In genomic region chr2:158228943-158229508, GRCh38 we compare ENCODE assay signal across 20 cellular contexts.
"Had no signal": no experiment of that assay in that cellular context is flagged by ENCODE, and none has a peak within 500 bp of the region (broad histone marks: within the 10 kb centered on the region; RNA-seq: fewer than 3 reads in every experiment).

No MANE protein-coding gene starts in this region.

- H3K27me3 Mint-ChIP-seq: central memory CD8-positive, alpha-beta T cell; type B pancreatic cell had no signal

- ATAC-seq: activated T-cell treated with anti-CD3 and anti-CD28 coated beads, Interleukin-2, amount 50 U/mL, for 72 hours; left lobe of liver; sciatic nerve; stimulated activated effector memory CD8-positive, alpha-beta T cell treated with anti-CD3 and anti-CD28 coated beads, Interleukin-12 subunit alpha, Interleukin-12 subunit beta, amount 100 ng/mL, for 72 hours had no signal

- FAIRE-seq: endometrium, frontal cortex, keratinocyte had no signal

- H3K4me3 ChIP-seq: colonic mucosa, lung, stomach had no signal

- H3K27me3 ChIP-seq: colonic mucosa, stomach had no signal

- DNase-seq: activated CD4-positive, alpha-beta T cell treated with anti-CD3 and anti-CD28 coated beads, Interleukin-2, amount 50 U/mL, for 4 hours; activated effector memory CD4-positive, alpha-beta T cell treated with anti-CD3 and anti-CD28 coated beads, Interleukin-2, amount 50 U/mL, for 16 hours; activated naive CD4-positive, alpha-beta T cell treated with anti-CD3 and anti-CD28 coated beads, Interleukin-2, amount 50 U/mL, for 16 hours; activated T-cell treated with anti-CD3 and anti-CD28 coated beads, Interleukin-2, amount 50 U/mL, for 72 hours; aorta; colonic mucosa; nucleus accumbens; stimulated activated CD4-positive, alpha-beta T cell treated with anti-CD3 and anti-CD28 coated beads, Interleukin-4, amount 100 ng/mL, for 24 hours; stomach had no signal

- H3K36me3 ChIP-seq: colonic mucosa, stomach had no signal

- H3K36me3 Mint-ChIP-seq: mesothelial cell of epicardium; stimulated activated effector memory CD8-positive, alpha-beta T cell treated with anti-CD3 and anti-CD28 coated beads, Interleukin-12 subunit alpha, Interleukin-12 subunit beta, amount 100 ng/mL, for 72 hours; type B pancreatic cell had no signal

- H3K4me1 Mint-ChIP-seq: central memory CD8-positive, alpha-beta T cell; nephron; stimulated activated effector memory CD8-positive, alpha-beta T cell treated with anti-CD3 and anti-CD28 coated beads, Interleukin-12 subunit alpha, Interleukin-12 subunit beta, amount 100 ng/mL, for 72 hours had no signal

- H3K27ac ChIP-seq: colonic mucosa, stomach had no signal

- H3K4me3 Mint-ChIP-seq: activated T-cell treated with anti-CD3 and anti-CD28 coated beads, Interleukin-2, amount 50 U/mL, for 72 hours; central memory CD8-positive, alpha-beta T cell; mesothelial cell of epicardium; nephron; stimulated activated effector memory CD8-positive, alpha-beta T cell treated with anti-CD3 and anti-CD28 coated beads, Interleukin-12 subunit alpha, Interleukin-12 subunit beta, amount 100 ng/mL, for 72 hours; type B pancreatic cell had no signal

- H3K9me3 ChIP-seq: colonic mucosa, stomach had no signal

- H3K27ac Mint-ChIP-seq: activated T-cell treated with anti-CD3 and anti-CD28 coated beads, Interleukin-2, amount 50 U/mL, for 72 hours; mesothelial cell of epicardium; nephron; stimulated activated effector memory CD8-positive, alpha-beta T cell treated with anti-CD3 and anti-CD28 coated beads, Interleukin-12 subunit alpha, Interleukin-12 subunit beta, amount 100 ng/mL, for 72 hours; type B pancreatic cell had no signal

- H3K4me1 ChIP-seq: colonic mucosa, stomach had no signal

- H3K9me3 Mint-ChIP-seq: central memory CD8-positive, alpha-beta T cell; stimulated activated effector memory CD8-positive, alpha-beta T cell treated with anti-CD3 and anti-CD28 coated beads, Interleukin-12 subunit alpha, Interleukin-12 subunit beta, amount 100 ng/mL, for 72 hours; type B pancreatic cell had no signal
